In the genomic region with DNA sequence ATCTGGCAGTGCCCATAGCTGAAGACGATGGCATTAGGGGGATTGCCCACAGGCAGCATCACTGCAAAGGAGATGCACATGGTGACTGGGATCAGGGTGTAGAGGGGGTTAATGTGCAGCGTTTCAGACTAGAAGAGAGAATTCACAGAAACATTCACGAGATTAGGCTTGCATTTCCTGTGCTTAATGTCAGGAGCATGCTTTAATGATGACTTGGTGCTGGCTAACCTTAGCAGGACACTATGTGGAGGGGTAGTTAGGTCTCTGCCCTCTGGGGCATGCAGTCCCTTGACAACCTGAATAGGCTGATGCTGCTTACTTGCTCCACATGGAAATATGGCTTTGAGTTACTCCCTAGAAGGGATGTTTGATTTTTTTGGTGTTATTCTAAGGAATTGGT, we compare ENCODE assay signal across 13 cellular contexts. TPM values are rescaled to one million over a fixed set of nuclear protein-coding genes. Genes with fewer than 3 reads are reported as not detected.
DNase-seq lines count a peak whose midpoint lies in the region; TF ChIP-seq lines count a peak whose summit lies in the region.
"Had no signal": no experiment of that assay in that cellular context is flagged by ENCODE, and none has a peak within 500 bp of the region (broad histone marks: within the 10 kb centered on the region; RNA-seq: fewer than 3 reads in every experiment).

No MANE protein-coding gene starts in this region.

- H4K5ac ChIP-seq in mesendoderm (ENCODE audit: low read length) = no peak overlapping the region

- no peaks in the 10 kb centered on the region for H3K9me3 Mint-ChIP-seq in endodermal cell
- H3K9me3 Mint-ChIP-seq: natural killer cell treated with Interleukin-12 subunit alpha and Interleukin-12 subunit beta and Interleukin-15 and Interleukin-18, amount 100 ng/mL, for 72 hours had no signal

- H3K4me3 ChIP-seq in SJSA1 = no peak overlapping the region
- no peak overlapping the region for H3K4me3 ChIP-seq in endodermal cell (ENCODE audit: low read length)
- no peak overlapping the region for H3K4me3 ChIP-seq in mesendoderm (ENCODE audit: low read length)
- H3K4me3 ChIP-seq: adrenal gland, coronary artery had no signal

- H3K27ac ChIP-seq in SJSA1 (peak overlapping the region; percentile 6; the same call in 1 of the 2 replicates), endodermal cell (ENCODE audit: low read depth, low read length) (no peak overlapping the region), mesendoderm (ENCODE audit: low read depth, low read length) (no peak overlapping the region)
- H3K27ac ChIP-seq: coronary artery had no signal

- H4K8ac ChIP-seq in mesendoderm (ENCODE audit: low read depth, low read length) = no peak overlapping the region

- H3K27me3 ChIP-seq in SJSA1 (replicated peaks) (no peaks in the 10 kb centered on the region), endodermal cell (ENCODE audit: control insufficient read depth, insufficient read depth, low read length, poor library complexity, severe bottlenecking) (no peaks in the 10 kb centered on the region), mesendoderm (ENCODE audit: insufficient read depth, low read length, poor library complexity) (no peaks in the 10 kb centered on the region)
- H3K27me3 ChIP-seq: adrenal gland, BE2C had no signal

- H3K27ac Mint-ChIP-seq in endodermal cell = no peak overlapping the region
- H3K27ac Mint-ChIP-seq: natural killer cell treated with Interleukin-12 subunit alpha and Interleukin-12 subunit beta and Interleukin-15 and Interleukin-18, amount 100 ng/mL, for 72 hours had no signal

- WGBS in endodermal cell (ENCODE audit: insufficient coverage in 1 of 2, insufficient read length in 1 of 2), 2 experiments = 70 to 81% methylated on average over 3 of the region's 3 CpGs
- no CpG with 5 or more reads among the region's 3 CpGs for WGBS in mesendoderm (ENCODE audit: extremely low coverage, insufficient coverage, low lambda C conversion rate)

- no peaks in the 10 kb centered on the region for H3K79me2 ChIP-seq in mesendoderm (ENCODE audit: control insufficient read depth, insufficient read depth, low read length)

- no peak overlapping the region for H3K23ac ChIP-seq in mesendoderm (ENCODE audit: low read length)

- no peak overlapping the region for H2BK5ac ChIP-seq in mesendoderm (ENCODE audit: low read length)

- no peaks in the 10 kb centered on the region for H3K27me3 Mint-ChIP-seq in endodermal cell (ENCODE audit: insufficient read depth)
- H3K27me3 Mint-ChIP-seq: natural killer cell treated with Interleukin-12 subunit alpha and Interleukin-12 subunit beta and Interleukin-15 and Interleukin-18, amount 100 ng/mL, for 72 hours had no signal

- H2BK120ac ChIP-seq in mesendoderm (ENCODE audit: low read depth, low read length) = no peak overlapping the region

- H3K9ac ChIP-seq in endodermal cell (ENCODE audit: extremely low read depth, low read length, poor library complexity, severe bottlenecking) (no peak overlapping the region), mesendoderm (ENCODE audit: low read length) (no peak overlapping the region)

- TF ChIP-seq CTCF in endodermal cell (conservative IDR thresholded peaks at IDR 0.05) = no peak

- H3K36me3 ChIP-seq in SJSA1 (peaks cover 28% of the 10 kb centered on the region), endodermal cell (ENCODE audit: control insufficient read depth, insufficient read depth, low read length) (no peaks in the 10 kb centered on the region), mesendoderm (ENCODE audit: control insufficient read depth, insufficient read depth, low read length) (no peaks in the 10 kb centered on the region)
- H3K36me3 ChIP-seq: adrenal gland, BE2C had no signal

- H3K4me1 Mint-ChIP-seq in endodermal cell = peaks cover 11% of the 10 kb centered on the region

- H3K4ac ChIP-seq in mesendoderm (ENCODE audit: low read depth, low read length) = no peak overlapping the region

- H3K4me2 ChIP-seq in mesendoderm (ENCODE audit: low read length) = no peak overlapping the region

- no peak overlapping the region for H2BK15ac ChIP-seq in mesendoderm (replicated peaks; ENCODE audit: low read depth)

- H3K9me3 ChIP-seq in SJSA1 (replicated peaks) (no peaks in the 10 kb centered on the region), endodermal cell (ENCODE audit: control insufficient read depth, low read length) (no peaks in the 10 kb centered on the region)
- H3K9me3 ChIP-seq: adrenal gland, BE2C had no signal

- no peak overlapping the region for H3K4me3 Mint-ChIP-seq in endodermal cell
- H3K4me3 Mint-ChIP-seq: natural killer cell treated with Interleukin-12 subunit alpha and Interleukin-12 subunit beta and Interleukin-15 and Interleukin-18, amount 100 ng/mL, for 72 hours had no signal

- DNase-seq in ELR (ENCODE audit: low read depth) = peak; percentile 70
- DNase-seq in SJSA1 (ENCODE audit: low read depth in 1 of 2, low spot score in 2 of 2) = no peak
- DNase-seq in endodermal cell = peak; percentile 59
- DNase-seq in mesendoderm = peak; percentile 89
- no peak for DNase-seq in DMS79 (lab: John Stamatoyannopoulos, UW)
- no peak for DNase-seq in effector CD8-positive, alpha-beta T cell (lab: John Stamatoyannopoulos, UW)
- DNase-seq in COLO668 (lab: John Stamatoyannopoulos, UW; ENCODE audit: unreplicated experiment) = no peak
- DNase-seq in central memory CD4-positive, alpha-beta T cell = no peak
- DNase-seq: BE2C, hypothalamus had no signal

- H2AK5ac ChIP-seq in mesendoderm (ENCODE audit: low read length) = no peak overlapping the region

- H3K4me1 ChIP-seq in SJSA1 (replicated peaks) = peaks cover 24% of the 10 kb centered on the region
- H3K4me1 ChIP-seq in endodermal cell (ENCODE audit: control insufficient read depth, insufficient read depth, low read length) = no peaks in the 10 kb centered on the region
- peaks cover 14% of the 10 kb centered on the region for H3K4me1 ChIP-seq in mesendoderm (ENCODE audit: control insufficient read depth, low read depth, low read length)

- H3K56ac ChIP-seq in mesendoderm (ENCODE audit: low read length) = peak overlapping the region; percentile 39

- peaks cover 21% of the 10 kb centered on the region for H3K36me3 Mint-ChIP-seq in endodermal cell (ENCODE audit: low read depth)
- H3K36me3 Mint-ChIP-seq: natural killer cell treated with Interleukin-12 subunit alpha and Interleukin-12 subunit beta and Interleukin-15 and Interleukin-18, amount 100 ng/mL, for 72 hours had no signal

- H3K79me1 ChIP-seq in mesendoderm (ENCODE audit: low read length) = peaks cover 8% of the 10 kb centered on the region

- no peak overlapping the region for H3K18ac ChIP-seq in mesendoderm (ENCODE audit: low read length)

RNA-seq across cellular contexts. Expression of a gene that starts 21.8 kb away (rescaled TPM):
- total RNA-seq in SJSA1 (2014; rRNA removed; shearing (Covaris generic)) = 15.3 and 18.6 TPM in 2 replicates
- 10 to 100 TPM; 33.1 to 38.2 TPM for total RNA-seq in endodermal cell
- polyA plus RNA-seq in endodermal cell (2013, experiment 1 of 2) = 64.2 TPM
- 63.6 TPM for polyA plus RNA-seq in endodermal cell (2013, experiment 2 of 2)
- 36.7 TPM for polyA plus RNA-seq in mesendoderm (2013, experiment 1 of 2)
- 36.6 TPM for polyA plus RNA-seq in mesendoderm (2013, experiment 2 of 2)

RNA-seq across cellular contexts. Expression of a gene that starts 43.9 kb away (rescaled TPM):
- not detected in 2 replicates for total RNA-seq in SJSA1 (2014; rRNA removed; shearing (Covaris generic))
- total RNA-seq in endodermal cell = 1 to 10 TPM; 1.8 to 3.2 TPM
- polyA plus RNA-seq in endodermal cell (2013, experiment 1 of 2) = 2.7 TPM
- 1.4 TPM for polyA plus RNA-seq in endodermal cell (2013, experiment 2 of 2)
- polyA plus RNA-seq in mesendoderm (2013, experiment 1 of 2) = 2.7 TPM
- polyA plus RNA-seq in mesendoderm (2013, experiment 2 of 2) = 2.5 TPM
- total RNA-seq: natural killer cell treated with Interleukin-12 subunit alpha and Interleukin-12 subunit beta and Interleukin-15 and Interleukin-18, amount 100 ng/mL, for 72 hours had no signal

Comparison
In these comparisons a context has a peak if more than half of its experiments do, and no peak if none do; other contexts are left out.
1. DNase-seq: peak in ELR (single experiment), endodermal cell (single experiment) and mesendoderm (single experiment); none in SJSA1 (0 of 2), DMS79 (single experiment), effector CD8-positive, alpha-beta T cell (single experiment), COLO668 (single experiment) and central memory CD4-positive, alpha-beta T cell (single experiment).